ENCODE assay signal across 4 cellular contexts in the genomic region with DNA sequence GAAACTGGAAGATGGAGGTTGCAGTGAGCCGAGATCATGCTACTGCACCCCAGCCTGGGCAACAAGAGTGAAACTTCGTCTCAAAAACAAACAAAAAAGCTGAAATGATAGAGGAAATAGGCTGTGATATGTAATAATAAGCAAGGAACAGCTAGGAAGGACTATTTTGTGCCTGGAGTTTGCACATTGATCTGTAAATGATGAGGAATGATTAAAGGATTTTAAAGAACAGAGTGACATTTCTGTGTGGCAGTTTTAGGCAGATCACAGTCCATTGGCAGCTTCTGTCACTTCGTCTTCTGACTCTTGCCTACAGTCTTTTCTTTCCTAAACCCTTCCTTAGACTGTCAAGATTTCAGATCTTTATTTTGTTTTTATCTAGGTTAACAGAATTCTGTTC.
"Had no signal": no experiment of that assay in that cellular context is flagged by ENCODE, and none has a peak within 500 bp of the region (broad histone marks: within the 10 kb centered on the region; RNA-seq: fewer than 3 reads in every experiment).

No MANE protein-coding gene starts in this region.

- H3K27ac ChIP-seq: GM23248 had no signal

- H3K4me3 Mint-ChIP-seq: H9, IgD-negative memory B cell had no signal

- H3K9me3 Mint-ChIP-seq: H9, IgD-negative memory B cell had no signal

- H3K4me3 ChIP-seq: GM23248 had no signal

- H3K9ac ChIP-seq: GM23248 had no signal

- DNase-seq: GM23248, H9, HCEC 1CT had no signal

- H3K27ac Mint-ChIP-seq: IgD-negative memory B cell had no signal

- H3K27me3 Mint-ChIP-seq: IgD-negative memory B cell had no signal

- H3K4me1 Mint-ChIP-seq: IgD-negative memory B cell had no signal
